27 cellular contexts compared by ENCODE assay signal in the genomic region with DNA sequence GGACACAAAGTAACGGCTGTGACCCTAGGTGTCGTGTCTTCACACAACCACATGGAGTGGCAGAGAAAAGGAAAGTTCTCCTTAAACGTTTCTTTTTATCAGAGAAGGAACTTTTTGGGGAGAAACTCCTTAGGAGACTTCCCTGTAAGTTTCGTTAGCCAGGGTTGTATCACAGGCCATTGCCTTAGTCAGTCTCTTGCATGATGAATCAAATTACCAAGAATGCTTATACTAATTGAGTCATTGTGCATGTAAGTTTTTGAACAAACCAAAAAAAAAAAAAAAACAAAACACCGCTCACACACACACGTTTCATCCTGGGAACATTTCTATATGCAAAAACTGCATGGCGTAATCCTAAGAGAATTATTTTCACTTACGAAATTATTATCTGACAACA.
DNase-seq lines count a peak whose midpoint lies in the region; ATAC-seq and TF ChIP-seq lines count a peak whose summit lies in the region.
"Had no signal": no experiment of that assay in that cellular context is flagged by ENCODE, and none has a peak within 500 bp of the region (broad histone marks: within the 10 kb centered on the region; RNA-seq: fewer than 3 reads in every experiment).

No MANE protein-coding gene starts in this region.

- H3K4me1 ChIP-seq in RWPE2 (ENCODE audit: insufficient read depth, poor library complexity, severe bottlenecking) (no peaks in the 10 kb centered on the region), skeletal muscle satellite cell (ENCODE audit: control insufficient read depth, insufficient read depth, low read length) (no peaks in the 10 kb centered on the region), psoas muscle (no peaks in the 10 kb centered on the region)
- H3K4me1 ChIP-seq: BE2C, HAP-1 had no signal

- intact Hi-C loops in psoas muscle (cut with DNase I), result no loop called here

- no peak overlapping the region for H3K9ac ChIP-seq in skeletal muscle satellite cell (ENCODE audit: low read depth, low read length)
- H3K9ac ChIP-seq: KMS-11 had no signal

- no peak overlapping the region for H3K4me3 ChIP-seq in RWPE2 (ENCODE audit: severe bottlenecking)
- H3K4me3 ChIP-seq in skeletal muscle satellite cell (ENCODE audit: low read length), result no peak overlapping the region
- no peak overlapping the region for H3K4me3 ChIP-seq in psoas muscle
- H3K4me3 ChIP-seq: GM23338, HAP-1, PC-9, SK-N-MC had no signal

- peak overlapping the region; percentile 47 for H3K4me2 ChIP-seq in skeletal muscle satellite cell (ENCODE audit: low read length)
- H3K4me2 ChIP-seq: GM23338, KMS-11, PC-9 had no signal

- peak; percentile 83 for ATAC-seq in RWPE2 (ENCODE audit: low read depth)
- ATAC-seq in esophagus mucosa, result peak; percentile 43
- ATAC-seq in psoas muscle, result no peak
- no peak for ATAC-seq in GM21381 (IDR thresholded peaks at IDR 0.05; ENCODE audit: unreplicated experiment)
- ATAC-seq: GM23338 had no signal

- no peak overlapping the region for H3K27ac ChIP-seq in RWPE2 (ENCODE audit: poor library complexity, severe bottlenecking)
- H3K27ac ChIP-seq in psoas muscle, result no peak overlapping the region
- H3K27ac ChIP-seq: KMS-11, PC-9, SK-N-MC had no signal

- WGBS in psoas muscle, 3 donors, result 74 to 83% (median 78%) methylated on average over 8 of the region's 8 CpGs

- H3K27me3 ChIP-seq in RWPE2 (ENCODE audit: insufficient read depth, poor library complexity, severe bottlenecking), result no peaks in the 10 kb centered on the region
- H3K27me3 ChIP-seq in skeletal muscle satellite cell (ENCODE audit: control insufficient read depth, insufficient read depth, low read length), result no peaks in the 10 kb centered on the region
- no peaks in the 10 kb centered on the region for H3K27me3 ChIP-seq in psoas muscle (ENCODE audit: insufficient read depth in 3 of 3, low read length in 2 of 3)
- H3K27me3 ChIP-seq: BE2C had no signal

- DNase-seq in HS-5 (ENCODE audit: low read depth), result peak; percentile 42
- DNase-seq in RWPE2 (ENCODE audit: low spot score), result no peak
- no peak for DNase-seq in T-helper 1 cell
- no peak for DNase-seq in psoas muscle
- no peak for DNase-seq in SKM-1 (lab: John Stamatoyannopoulos, UW; ENCODE audit: unreplicated experiment)
- DNase-seq: BE2C; CD8-positive, alpha-beta memory T cell; DMS 273 treated with DMSO at 0.1 percent for 48 hours; DND-41; HFFc6; NCI-H1092; NCI-H1436; NCI-H187 treated with DMSO at 0.1 percent for 48 hours; NCI-H2107; NCI-H524 treated with DMSO at 0.1 percent for 48 hours; NCI-H774; PC-9; RPMI8226; SIG-M5; SW 1271 had no signal

- H3K9me3 ChIP-seq in RWPE2 (ENCODE audit: severe bottlenecking) (no peaks in the 10 kb centered on the region), skeletal muscle satellite cell (replicated peaks; ENCODE audit: low read length) (no peaks in the 10 kb centered on the region), psoas muscle (no peaks in the 10 kb centered on the region)
- H3K9me3 ChIP-seq: BE2C, HAP-1 had no signal

- H3K36me3 ChIP-seq in RWPE2 (ENCODE audit: low read depth) (no peaks in the 10 kb centered on the region), skeletal muscle satellite cell (ENCODE audit: insufficient read depth, low read length) (no peaks in the 10 kb centered on the region), psoas muscle (ENCODE audit: insufficient read depth in 1 of 2, low read depth in 1 of 2) (no peaks in the 10 kb centered on the region)
- H3K36me3 ChIP-seq: BE2C, HAP-1 had no signal

- TF ChIP-seq CTCF in RWPE2 (IDR thresholded peaks at IDR 0.05; ENCODE audit: poor library complexity, severe bottlenecking), result no peak
- no peak for TF ChIP-seq CTCF in psoas muscle (IDR thresholded peaks at IDR 0.05)

Comparison
In these comparisons a context has a peak if more than half of its experiments do, and no peak if none do; other contexts are left out.
1. ATAC-seq: peak in RWPE2 (single experiment) and esophagus mucosa (single experiment); none in psoas muscle (0 of 4) and GM21381 (single experiment).